ENCODE assay signal across 11 cellular contexts in the genomic region with DNA sequence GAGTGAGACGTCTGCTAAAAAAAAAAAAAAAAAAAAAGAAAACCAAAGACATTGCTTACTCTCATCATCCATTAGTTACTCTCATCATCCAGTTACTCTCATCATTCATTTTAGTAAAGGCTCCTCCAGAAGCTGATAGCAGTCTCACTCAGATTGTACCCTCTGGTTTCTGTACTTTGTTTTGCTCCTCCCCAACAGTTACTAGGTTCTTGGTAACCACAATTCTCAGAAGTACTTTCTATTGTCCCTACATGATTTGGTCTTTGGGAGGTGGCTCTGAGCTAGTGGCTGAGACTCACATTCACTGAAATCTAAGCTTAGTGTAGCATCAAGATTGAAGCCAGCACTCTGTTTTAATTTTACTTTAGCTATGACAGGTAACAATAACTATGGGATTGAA. TPM values are rescaled to one million over a fixed set of nuclear protein-coding genes. Genes with fewer than 3 reads are reported as not detected.
DNase-seq lines count a peak whose midpoint lies in the region; ATAC-seq and TF ChIP-seq lines count a peak whose summit lies in the region.
"Had no signal": no experiment of that assay in that cellular context is flagged by ENCODE, and none has a peak within 500 bp of the region (broad histone marks: within the 10 kb centered on the region; RNA-seq: fewer than 3 reads in every experiment).

No MANE protein-coding gene starts in this region.

- no peak for DNase-seq in CD8-positive, alpha-beta T cell
- DNase-seq in activated B cell treated with CpG ODN at 0.5 μM for 24 hours = no peak
- no peak for DNase-seq in dedifferentiated amniotic fluid mesenchymal stem cell (ENCODE audit: extremely low spot score)
- no peak for DNase-seq in C1 segment of cervical spinal cord (lab: John Stamatoyannopoulos, UW)
- DNase-seq in kidney glomerular epithelial cell (lab: John Stamatoyannopoulos, UW) = no peak
- DNase-seq: NCI-H1694 had no signal

- peak; percentile 44 for ATAC-seq in CD8-positive, alpha-beta T cell
- ATAC-seq in GM18907 (IDR thresholded peaks at IDR 0.05; ENCODE audit: unreplicated experiment) (peak; percentile 62), HG02870 (IDR thresholded peaks at IDR 0.05; ENCODE audit: unreplicated experiment) (peak; percentile 67), activated B cell treated with CpG ODN at 0.5 μM for 24 hours (ENCODE audit: low read depth) (peak; percentile 47), HG02571 (IDR thresholded peaks at IDR 0.05; ENCODE audit: unreplicated experiment) (no peak)

- intact Hi-C loops in CD8-positive, alpha-beta T cell (cut with DNase I, micrococcal nuclease) = no loop called here
- intact Hi-C loops in activated B cell treated with CpG ODN at 0.5 μM for 24 hours (cut with micrococcal nuclease) = no loop called here

- no peaks in the 10 kb centered on the region for H3K36me3 Mint-ChIP-seq in CD8-positive, alpha-beta T cell
- H3K36me3 Mint-ChIP-seq in activated B cell treated with CpG ODN at 0.5 μM for 24 hours (ENCODE audit: low read depth) = no peaks in the 10 kb centered on the region

- no peak overlapping the region for H3K27ac Mint-ChIP-seq in CD8-positive, alpha-beta T cell
- H3K27ac Mint-ChIP-seq in activated B cell treated with CpG ODN at 0.5 μM for 24 hours = peak overlapping the region; percentile 50

- no peaks in the 10 kb centered on the region for H3K9me3 Mint-ChIP-seq in CD8-positive, alpha-beta T cell
- H3K9me3 Mint-ChIP-seq in activated B cell treated with CpG ODN at 0.5 μM for 24 hours = no peaks in the 10 kb centered on the region

- H3K9me3 ChIP-seq in CD8-positive, alpha-beta T cell (ENCODE audit: low read length) = no peaks in the 10 kb centered on the region
- H3K9me3 ChIP-seq: vagina had no signal

- H3K27ac ChIP-seq in CD8-positive, alpha-beta T cell (ENCODE audit: low read depth, low read length) = no peak overlapping the region
- H3K27ac ChIP-seq: vagina had no signal

- CTCF ChIA-PET in CD8-positive, alpha-beta T cell (lab: Charles Lee) = interaction anchor here (0.9 to 2.6 kb wide), 3 partner anchors 9 to 113 kb away, joined by 3 to 10 read pairs (median 9); no protein-coding TSS in a partner anchor
- CTCF ChIA-PET in activated B cell treated with CpG ODN at 0.5 μM for 24 hours (lab: Charles Lee) = interaction anchor here (1.8 kb wide), 1 partner anchor 107 kb away, joined by 7 read pairs; no protein-coding TSS in a partner anchor

- TF ChIP-seq CTCF in CD8-positive, alpha-beta T cell (IDR thresholded peaks at IDR 0.05) = no peak
- no peak for TF ChIP-seq CTCF in activated B cell treated with CpG ODN at 0.5 μM for 24 hours (IDR thresholded peaks at IDR 0.05)

- H3K27me3 Mint-ChIP-seq in CD8-positive, alpha-beta T cell (ENCODE audit: low read depth) = peaks cover 26% of the 10 kb centered on the region
- peaks cover 8% of the 10 kb centered on the region for H3K27me3 Mint-ChIP-seq in activated B cell treated with CpG ODN at 0.5 μM for 24 hours

- POLR2A ChIA-PET in CD8-positive, alpha-beta T cell (lab: Charles Lee) = interaction anchor here (1.1 kb wide), 1 partner anchor 69 kb away, joined by 3 read pairs; no protein-coding TSS in a partner anchor
- POLR2A ChIA-PET in activated B cell treated with CpG ODN at 0.5 μM for 24 hours (lab: Charles Lee) = interaction anchor here (1.2 kb wide), 1 partner anchor 92 kb away, joined by 3 read pairs; no protein-coding TSS in a partner anchor

- peaks cover 16% of the 10 kb centered on the region for H3K4me1 ChIP-seq in CD8-positive, alpha-beta T cell (ENCODE audit: insufficient read depth, low read length)

- no peaks in the 10 kb centered on the region for H3K36me3 ChIP-seq in CD8-positive, alpha-beta T cell (ENCODE audit: insufficient read depth, low read length)
- H3K36me3 ChIP-seq: vagina had no signal

- H3K4me3 ChIP-seq in CD8-positive, alpha-beta T cell (ENCODE audit: low read depth, low read length) = no peak overlapping the region
- H3K4me3 ChIP-seq: vagina had no signal

- H3K27me3 ChIP-seq in CD8-positive, alpha-beta T cell (ENCODE audit: insufficient read depth, low read length) = no peaks in the 10 kb centered on the region
- H3K27me3 ChIP-seq: vagina had no signal

- H3K4me3 Mint-ChIP-seq in CD8-positive, alpha-beta T cell = no peak overlapping the region
- H3K4me3 Mint-ChIP-seq in activated B cell treated with CpG ODN at 0.5 μM for 24 hours = no peak overlapping the region

- peaks cover 9% of the 10 kb centered on the region for H3K4me1 Mint-ChIP-seq in CD8-positive, alpha-beta T cell (ENCODE audit: low read depth)
- peaks cover 29% of the 10 kb centered on the region for H3K4me1 Mint-ChIP-seq in activated B cell treated with CpG ODN at 0.5 μM for 24 hours

RNA-seq across cellular contexts. Expression of a gene that starts 14.3 kb away (rescaled TPM):
- not detected for total RNA-seq in CD8-positive, alpha-beta T cell
- not detected in 2 replicates for total RNA-seq in activated B cell treated with CpG ODN at 0.5 μM for 24 hours
- total RNA-seq: left lobe of liver, vagina had no signal

RNA-seq across cellular contexts. Expression of a gene that starts 17.5 kb away (rescaled TPM):
- total RNA-seq in CD8-positive, alpha-beta T cell = 10 to 100 TPM; 23.2 to 25.7 TPM
- 38.2 and 45.7 TPM in 2 replicates for total RNA-seq in activated B cell treated with CpG ODN at 0.5 μM for 24 hours

RNA-seq across cellular contexts. Expression of a gene that starts 30.1 kb away (rescaled TPM):
- 1 to 10 TPM; 1.8 to 3.4 TPM for total RNA-seq in CD8-positive, alpha-beta T cell
- 0.10 and 0.24 TPM in 2 replicates for total RNA-seq in activated B cell treated with CpG ODN at 0.5 μM for 24 hours

RNA-seq across cellular contexts. Expression of a gene that starts 59.6 kb away (rescaled TPM):
- 10 to 100 TPM; 19.4 to 20.5 TPM for total RNA-seq in CD8-positive, alpha-beta T cell
- 22.2 and 25.2 TPM in 2 replicates for total RNA-seq in activated B cell treated with CpG ODN at 0.5 μM for 24 hours
